Comparison of ENCODE assay signal across 9 cellular contexts in the genomic region with DNA sequence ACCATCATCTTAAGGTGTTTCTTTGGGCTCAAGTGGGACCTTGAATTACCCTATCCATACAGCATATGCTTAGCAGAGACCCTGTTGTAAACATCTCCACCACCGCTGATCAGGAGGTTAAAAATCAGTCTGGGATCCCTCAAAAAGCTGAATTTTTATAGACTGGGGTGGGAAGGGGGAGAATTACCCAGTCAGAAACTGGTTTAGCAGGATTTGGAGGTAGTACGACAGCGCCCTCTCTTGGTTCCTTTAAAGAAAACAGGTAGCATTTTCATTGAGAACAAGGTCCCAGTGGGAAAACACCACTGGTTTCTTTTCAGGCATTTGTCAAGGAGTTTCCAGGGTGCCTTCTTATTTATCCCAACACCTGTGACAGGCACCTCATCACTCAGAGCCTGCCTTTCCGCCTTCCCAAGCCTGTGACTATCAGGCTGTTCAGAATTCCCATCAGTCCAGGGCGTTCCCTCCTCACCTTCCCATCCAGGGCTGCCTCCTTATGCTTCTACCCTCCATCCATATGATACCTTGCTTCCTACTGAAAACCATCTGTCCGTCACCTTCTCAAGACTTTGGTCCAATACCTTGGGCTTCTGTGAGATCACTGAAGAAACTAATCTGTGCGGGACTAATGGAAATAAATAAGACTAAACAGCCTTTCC.
A peak's percentile ranks its signal among the peaks of the same experiment; 100 is the strongest.
DNase-seq lines count a peak whose midpoint lies in the region; ATAC-seq, FAIRE-seq and TF ChIP-seq lines count a peak whose summit lies in the region.
"Had no signal": no experiment of that assay in that cellular context is flagged by ENCODE, and none has a peak within 500 bp of the region (broad histone marks: within the 10 kb centered on the region; RNA-seq: fewer than 3 reads in every experiment).

No MANE protein-coding gene starts in this region.

- H4K20me1 ChIP-seq in GM12878 (ENCODE audit: control insufficient read depth, insufficient read depth) = no peaks in the 10 kb centered on the region

- TF ChIP-seq EP300 in GM12878 (IDR thresholded peaks at IDR 0.05; ENCODE audit: borderline replicate concordance in 1 of 2, control insufficient read depth in 1 of 2, low read depth in 2 of 2, low read length in 2 of 2) = no peak

- RAD21 ChIA-PET in GM12878 (lab: Charles Lee; ENCODE audit: unreplicated experiment) = no interaction called here

- H3K9ac ChIP-seq in GM12878 (ENCODE audit: control insufficient read depth, insufficient read depth, low read length) = no peak overlapping the region
- no peak overlapping the region for H3K9ac ChIP-seq in liver (ENCODE audit: low read depth in 1 of 2, low read length in 2 of 2)

- intact Hi-C loops in GM12878 (cut with micrococcal nuclease; ENCODE audit: unreplicated experiment) = no loop called here

- FAIRE-seq in GM12878 (lab: Jason Lieb, UNC) = no peak

- no peak overlapping the region for H3K4me3 Mint-ChIP-seq in T-helper 2 cell treated with Interferon-gamma antibody and Interleukin-4, amounts not matched to agents 5 μg/mL and 100 μg/mL, for 36 hours

- no peak overlapping the region for H3K27ac Mint-ChIP-seq in T-helper 2 cell treated with Interferon-gamma antibody and Interleukin-4, amounts not matched to agents 5 μg/mL and 100 μg/mL, for 36 hours

- CTCF ChIA-PET in GM12878 (lab: Yijun Ruan, JAX) = no interaction called here

- no peak for ATAC-seq in GM12878
- no peak for ATAC-seq in HG03175 (IDR thresholded peaks at IDR 0.05; ENCODE audit: unreplicated experiment)
- ATAC-seq in GM19452 (IDR thresholded peaks at IDR 0.05; ENCODE audit: unreplicated experiment) = no peak

- no peaks in the 10 kb centered on the region for H3K36me3 ChIP-seq in GM12878 (ENCODE audit: control insufficient read depth in 2 of 2, insufficient read depth in 2 of 2, low read length in 1 of 2)
- H3K36me3 ChIP-seq in liver (ENCODE audit: control insufficient read depth in 4 of 4, insufficient read depth in 3 of 4, low read depth in 1 of 4, low read length in 3 of 4) = no peaks in the 10 kb centered on the region
- H3K36me3 ChIP-seq: SJSA1 had no signal

- H3K4me3 ChIP-seq in GM12878 (no peak overlapping the region), liver (ENCODE audit: low read depth in 1 of 3, low read length in 3 of 3) (no peak overlapping the region)
- H3K4me3 ChIP-seq: SJSA1 had no signal

- TF ChIP-seq CTCF in GM12878 (IDR thresholded peaks at IDR 0.05 in 2 of 3, conservative IDR thresholded peaks at IDR 0.05 in 1 of 3; ENCODE audit: control insufficient read depth in 2 of 3, extremely low read depth in 1 of 3, insufficient read depth in 1 of 3, low read depth in 3 of 3, low read length in 3 of 3) (peak in 1 of 3 experiments; percentile 20; a peak in 1 of 6 replicates), liver (IDR thresholded peaks at IDR 0.05; ENCODE audit: low read depth, low read length, missing input control) (peak; percentile 30)

- no peaks in the 10 kb centered on the region for H3K36me3 Mint-ChIP-seq in T-helper 2 cell treated with Interferon-gamma antibody and Interleukin-4, amounts not matched to agents 5 μg/mL and 100 μg/mL, for 36 hours (ENCODE audit: low read depth)

- H3K79me2 ChIP-seq in GM12878 (ENCODE audit: control insufficient read depth, insufficient read depth, low read length) = no peaks in the 10 kb centered on the region

- TF ChIP-seq POLR2A in GM12878 (IDR thresholded peaks at IDR 0.05; ENCODE audit: low read depth, low read length) = no peak

- H3K4me1 ChIP-seq in GM12878 (ENCODE audit: control insufficient read depth, insufficient read depth, low read length) (no peaks in the 10 kb centered on the region), liver (ENCODE audit: control insufficient read depth in 4 of 4, insufficient read depth in 4 of 4, low read length in 3 of 4) (no peaks in the 10 kb centered on the region)
- H3K4me1 ChIP-seq: SJSA1 had no signal

- H3K4me2 ChIP-seq in GM12878 (ENCODE audit: control insufficient read depth, insufficient read depth) = no peak overlapping the region

- TF ChIP-seq RAD21 in GM12878 (IDR thresholded peaks at IDR 0.05; ENCODE audit: insufficient read depth, low read depth, low read length) (peak; percentile 52; the same call in 1 of the 2 replicates), liver (IDR thresholded peaks at IDR 0.05) (peak; percentile 60 to 83)

- in situ Hi-C loops in GM12878 (cut with MboI) = loop anchor here (25.0 kb wide), 1 partner anchor 1015 kb away; a partner anchor contains a TSS

- H3K27me3 ChIP-seq in GM12878 (replicated peaks in 1 of 2; ENCODE audit: control insufficient read depth in 2 of 2, insufficient read depth in 2 of 2, low read length in 1 of 2) (no peaks in the 10 kb centered on the region; a peak in 1 of 4 replicates), liver (ENCODE audit: control insufficient read depth in 4 of 4, insufficient read depth in 4 of 4, low read length in 3 of 4) (no peaks in the 10 kb centered on the region)
- H3K27me3 ChIP-seq: SJSA1 had no signal

- no peaks in the 10 kb centered on the region for H3K27me3 Mint-ChIP-seq in T-helper 2 cell treated with Interferon-gamma antibody and Interleukin-4, amounts not matched to agents 5 μg/mL and 100 μg/mL, for 36 hours (ENCODE audit: low read depth)

- H3K9me3 Mint-ChIP-seq in T-helper 2 cell treated with Interferon-gamma antibody and Interleukin-4, amounts not matched to agents 5 μg/mL and 100 μg/mL, for 36 hours = peaks cover 1% of the 10 kb centered on the region

- no peak overlapping the region for H2AFZ ChIP-seq in GM12878 (ENCODE audit: control insufficient read depth, low read depth, low read length)

- DNase-seq in DMS153 (lab: John Stamatoyannopoulos, UW) (peak; percentile 30), NCI-H146 treated with DMSO at 0.1 percent for 48 hours (lab: John Stamatoyannopoulos, UW; ENCODE audit: unreplicated experiment) (peak; percentile 56), GM12878 (ENCODE audit: low read depth, low spot score) (no peak), GDM1 (lab: John Stamatoyannopoulos, UW) (no peak)
- no peak for DNase-seq in T-helper 2 cell treated with Interferon-gamma antibody and Interleukin-4, amounts not matched to agents 5 μg/mL and 100 μg/mL, for 36 hours (ENCODE audit: low spot score)

- POLR2A ChIA-PET in GM12878 (lab: Charles Lee) = no interaction called here

- H3K9me3 ChIP-seq in GM12878 (replicated peaks; ENCODE audit: control insufficient read depth, insufficient read depth, low read length) = no peaks in the 10 kb centered on the region
- H3K9me3 ChIP-seq in liver (ENCODE audit: control insufficient read depth in 4 of 4, low read length in 3 of 4) = no peaks in the 10 kb centered on the region
- H3K9me3 ChIP-seq: SJSA1 had no signal

- 30% methylated on average over 7 of the region's 7 CpGs for WGBS in GM12878 (ENCODE audit: insufficient coverage, insufficient replicate concordance, low lambda C conversion rate, missing lambda C conversion rate)
- 53% methylated on average over 7 of the region's 7 CpGs for WGBS in liver

- H3K27ac ChIP-seq in GM12878 (ENCODE audit: control insufficient read depth, insufficient read depth) (no peak overlapping the region), liver (ENCODE audit: low read depth in 1 of 2, low read length in 2 of 2) (no peak overlapping the region)
- H3K27ac ChIP-seq: SJSA1 had no signal

- no TSS peak for BruUV-seq in GM12878 (replicated peaks; lab: Mats Ljungman, UMichigan)

- SMC1A ChIA-PET in GM12878 (lab: Charles Lee; ENCODE audit: uncharacterized antibody, unreplicated experiment) = interaction anchor here (1.0 kb wide), 1 partner anchor 36 kb away, joined by 3 read pairs; no protein-coding TSS in a partner anchor

- H3K4me1 Mint-ChIP-seq in T-helper 2 cell treated with Interferon-gamma antibody and Interleukin-4, amounts not matched to agents 5 μg/mL and 100 μg/mL, for 36 hours (ENCODE audit: low read depth) = no peaks in the 10 kb centered on the region

TF ChIP-seq in GM12878, 131 proteins besides CTCF, POLR2A, EP300 and RAD21 (continues in another document):
- no peak for TF ChIP-seq SUPT20H (IDR thresholded peaks at IDR 0.05; ENCODE audit: borderline replicate concordance, control insufficient read depth, low read depth, low read length)
- TF ChIP-seq PML (IDR thresholded peaks at IDR 0.05; ENCODE audit: low read length) = no peak
- no peak for TF ChIP-seq ZNF207 (IDR thresholded peaks at IDR 0.05; ENCODE audit: borderline replicate concordance)
- no peak for TF ChIP-seq CBX3 (IDR thresholded peaks at IDR 0.05; ENCODE audit: borderline replicate concordance, low read depth)

TF ChIP-seq in liver, 16 proteins besides CTCF, POLR2A, EP300 and RAD21:
- TF ChIP-seq FOXA1 (IDR thresholded peaks at IDR 0.05) = no peak
- TF ChIP-seq, protein P1, sequence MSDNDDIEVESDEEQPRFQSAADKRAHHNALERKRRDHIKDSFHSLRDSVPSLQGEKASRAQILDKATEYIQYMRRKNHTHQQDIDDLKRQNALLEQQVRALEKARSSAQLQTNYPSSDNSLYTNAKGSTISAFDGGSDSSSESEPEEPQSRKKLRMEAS (IDR thresholded peaks at IDR 0.05) = no peak
- TF ChIP-seq NR2F2 (IDR thresholded peaks at IDR 0.05) = no peak

Comparison
In these comparisons a context has a peak if more than half of its experiments do, and no peak if none do; other contexts are left out.
1. DNase-seq: peak in DMS153 (single experiment) and NCI-H146 treated with DMSO at 0.1 percent for 48 hours (single experiment); none in GM12878 (single experiment), GDM1 (single experiment) and T-helper 2 cell treated with Interferon-gamma antibody and Interleukin-4, amounts not matched to agents 5 μg/mL and 100 μg/mL, for 36 hours (single experiment).